In genomic region chr16:81453091-81453728, GRCh38 we compare ENCODE assay signal across 1 cellular context.
TF ChIP-seq lines count a peak whose summit lies in the region.

No MANE protein-coding gene starts in this region.

TF ChIP-seq in SK-N-SH treated with all-trans-retinoic acid at 6 μM for 48 hours, 23 proteins besides CTCF, POLR2A, EP300 and RAD21 (continued from another document):
- TF ChIP-seq POU6F1 (CRISPR knock-in tag; IDR thresholded peaks at IDR 0.05; ENCODE audit: borderline replicate concordance, low read depth) (no peak), ISL1 (CRISPR knock-in tag; IDR thresholded peaks at IDR 0.05) (no peak), ZNF70 (CRISPR knock-in tag; IDR thresholded peaks at IDR 0.05) (no peak), TCF4 (CRISPR knock-in tag; IDR thresholded peaks at IDR 0.05; ENCODE audit: borderline replicate concordance) (no peak), OSR1 (CRISPR knock-in tag; IDR thresholded peaks at IDR 0.05) (no peak), ESRRG (CRISPR knock-in tag; IDR thresholded peaks at IDR 0.05) (no peak), ZFP30 (CRISPR knock-in tag; IDR thresholded peaks at IDR 0.05) (no peak), CREB5 (CRISPR knock-in tag; IDR thresholded peaks at IDR 0.05; ENCODE audit: low read depth) (no peak), TOX (CRISPR knock-in tag; IDR thresholded peaks at IDR 0.05; ENCODE audit: borderline replicate concordance) (no peak), ZNF8 (CRISPR knock-in tag; IDR thresholded peaks at IDR 0.05) (no peak), BACH2 (CRISPR knock-in tag; IDR thresholded peaks at IDR 0.05; ENCODE audit: borderline replicate concordance) (no peak), SNAI2 (CRISPR knock-in tag; IDR thresholded peaks at IDR 0.05) (no peak)
